ENCODE assay signal across 8 cellular contexts in genomic region chr20:21571841-21572690, GRCh38. TPM values are rescaled to one million over a fixed set of nuclear protein-coding genes. Genes with fewer than 3 reads are reported as not detected.
A peak's percentile ranks its signal among the peaks of the same experiment; 100 is the strongest.
DNase-seq lines count a peak whose midpoint lies in the region; ATAC-seq, FAIRE-seq and TF ChIP-seq lines count a peak whose summit lies in the region.

No MANE protein-coding gene starts in this region.

- intact Hi-C loops in HepG2 (cut with micrococcal nuclease; ENCODE audit: unreplicated experiment), result loop anchor here (1.0 to 5.0 kb wide), 4 partner anchors 42 to 735 kb away; no protein-coding TSS in a partner anchor

- peak; percentile 79 for TF ChIP-seq RAD21 in HepG2 (CRISPR knock-in tag; IDR thresholded peaks at IDR 0.05)

- H4K20me1 ChIP-seq in HepG2 (ENCODE audit: insufficient read depth, low read length), result no peaks in the 10 kb centered on the region

- no TSS peak for BruUV-seq in HepG2 (replicated peaks; lab: Mats Ljungman, UMichigan)

- 16% methylated on average over 15 of the region's 15 CpGs for WGBS in HepG2 (ENCODE audit: low lambda C conversion rate)

- no peaks in the 10 kb centered on the region for H3K9me3 ChIP-seq in HepG2 (ENCODE audit: low read length)

- H3K27me3 ChIP-seq in HepG2 (ENCODE audit: control insufficient read depth in 1 of 2, insufficient read depth in 2 of 2, low read length in 2 of 2), result peaks cover 4 to 37% of the 10 kb centered on the region in 2 experiments; a peak in 3 of 5 replicates

- no peak for TF ChIP-seq EP300 in HepG2 (IDR thresholded peaks at IDR 0.05; ENCODE audit: low read depth in 2 of 2, low read length in 2 of 2)
- no peak for TF ChIP-seq EP300 in HepG2 (CRISPR knock-in tag; IDR thresholded peaks at IDR 0.05; ENCODE audit: borderline replicate concordance)

- H2AFZ ChIP-seq in HepG2 (ENCODE audit: low read length), result no peak overlapping the region

- no peak overlapping the region for H3K9ac ChIP-seq in HepG2 (ENCODE audit: insufficient read depth, low read depth, low read length)

- DNase-seq in SIG-M5 treated with dmso at 0.1 percent for 504 hours (lab: John Stamatoyannopoulos, UW; ENCODE audit: unreplicated experiment) (peak; percentile 2), SIG-M5 (lab: John Stamatoyannopoulos, UW) (no peak), Kasumi-1 (lab: John Stamatoyannopoulos, UW) (peak; percentile 26 to 40), astrocyte of the hippocampus (ENCODE audit: low read depth, low spot score) (peak; percentile 9), HepG2 (ENCODE audit: low spot score) (peak; percentile 23)

- ATAC-seq in HepG2 (peak; percentile 48), GM19467 (IDR thresholded peaks at IDR 0.05; ENCODE audit: unreplicated experiment) (no peak), HG02610 (IDR thresholded peaks at IDR 0.05; ENCODE audit: unreplicated experiment) (no peak), GM18517 (IDR thresholded peaks at IDR 0.05; ENCODE audit: unreplicated experiment) (no peak)

- TF ChIP-seq CTCF in HepG2 (CRISPR knock-in tag; IDR thresholded peaks at IDR 0.05), result peak; percentile 86

- H3K4me1 ChIP-seq in HepG2 (ENCODE audit: insufficient read depth, low read length), result no peaks in the 10 kb centered on the region

- H3K4me2 ChIP-seq in HepG2 (ENCODE audit: low read depth, low read length), result no peak overlapping the region

- no peaks in the 10 kb centered on the region for H3K36me3 ChIP-seq in HepG2 (replicated peaks in 1 of 2; ENCODE audit: control insufficient read depth in 1 of 2, insufficient read depth in 2 of 2, low read length in 2 of 2)

- POLR2A ChIA-PET in HepG2 (lab: Yijun Ruan, JAX), result no interaction called here

- in situ Hi-C loops in HepG2 (cut with HindIII; ENCODE audit: extremely low pct_ligation_motif_present, low pct_unique_long_range_greater_than_20kb), result loop anchor here (5.0 kb wide), 1 partner anchor 45 kb away; no protein-coding TSS in a partner anchor

- peak; percentile 53 for FAIRE-seq in HepG2 (lab: Jason Lieb, UNC)

- no peak overlapping the region for H3K27ac ChIP-seq in HepG2 (ENCODE audit: extremely low read length, insufficient read depth, low read length)

- no peaks in the 10 kb centered on the region for H3K79me2 ChIP-seq in HepG2 (ENCODE audit: insufficient read depth, low read length)

- TF ChIP-seq POLR2A in HepG2 (IDR thresholded peaks at IDR 0.05; ENCODE audit: insufficient read depth in 1 of 2, low read depth in 2 of 2, low read length in 2 of 2), result no peak

- no peak overlapping the region for H3K4me3 ChIP-seq in HepG2 (replicated peaks in 1 of 3; ENCODE audit: insufficient read depth in 1 of 3, low read depth in 2 of 3, low read length in 3 of 3)

- CTCF ChIA-PET in HepG2 (lab: Yijun Ruan, JAX; ENCODE audit: low intra/inter-chr PET ratio, low total read pairs), result interaction anchor here (1.2 to 3.5 kb wide), 6 partner anchors 42 to 734 kb away, joined by 3 to 28 read pairs (median 10); no protein-coding TSS in a partner anchor

TF ChIP-seq in HepG2, 621 proteins besides CTCF, POLR2A, EP300 and RAD21 (continues in another document):
- TF ChIP-seq AKAP8 (CRISPR knock-in tag; IDR thresholded peaks at IDR 0.05), result no peak
- peak; percentile 71; the same call in 1 of the 2 replicates for TF ChIP-seq PITX1 (CRISPR knock-in tag; IDR thresholded peaks at IDR 0.05)
- TF ChIP-seq SMC3 (IDR thresholded peaks at IDR 0.05; ENCODE audit: low read length), result peak; percentile 70
- TF ChIP-seq TGIF2 (CRISPR knock-in tag; IDR thresholded peaks at IDR 0.05), result peak; percentile 52; the same call in 1 of the 2 replicates
- no peak for TF ChIP-seq MBNL3 (CRISPR knock-in tag; conservative IDR thresholded peaks at IDR 0.05)
- no peak for TF ChIP-seq ZUFSP (CRISPR knock-in tag; IDR thresholded peaks at IDR 0.05; ENCODE audit: borderline replicate concordance)
- no peak for TF ChIP-seq NCOR1 (IDR thresholded peaks at IDR 0.05; ENCODE audit: borderline replicate concordance, low read length)
- no peak for TF ChIP-seq KMT2B (CRISPR knock-in tag; IDR thresholded peaks at IDR 0.05)
- peak; percentile 54 for TF ChIP-seq PTBP1 (IDR thresholded peaks at IDR 0.05; ENCODE audit: low read depth, low read length, poor library complexity, severe bottlenecking)
- TF ChIP-seq, protein P1, sequence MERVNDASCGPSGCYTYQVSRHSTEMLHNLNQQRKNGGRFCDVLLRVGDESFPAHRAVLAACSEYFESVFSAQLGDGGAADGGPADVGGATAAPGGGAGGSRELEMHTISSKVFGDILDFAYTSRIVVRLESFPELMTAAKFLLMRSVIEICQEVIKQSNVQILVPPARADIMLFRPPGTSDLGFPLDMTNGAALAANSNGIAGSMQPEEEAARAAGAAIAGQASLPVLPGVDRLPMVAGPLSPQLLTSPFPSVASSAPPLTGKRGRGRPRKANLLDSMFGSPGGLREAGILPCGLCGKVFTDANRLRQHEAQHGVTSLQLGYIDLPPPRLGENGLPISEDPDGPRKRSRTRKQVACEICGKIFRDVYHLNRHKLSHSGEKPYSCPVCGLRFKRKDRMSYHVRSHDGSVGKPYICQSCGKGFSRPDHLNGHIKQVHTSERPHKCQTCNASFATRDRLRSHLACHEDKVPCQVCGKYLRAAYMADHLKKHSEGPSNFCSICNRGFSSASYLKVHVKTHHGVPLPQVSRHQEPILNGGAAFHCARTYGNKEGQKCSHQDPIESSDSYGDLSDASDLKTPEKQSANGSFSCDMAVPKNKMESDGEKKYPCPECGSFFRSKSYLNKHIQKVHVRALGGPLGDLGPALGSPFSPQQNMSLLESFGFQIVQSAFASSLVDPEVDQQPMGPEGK (CRISPR knock-in tag; IDR thresholded peaks at IDR 0.05), result peak; percentile 96
- TF ChIP-seq, protein P2, sequence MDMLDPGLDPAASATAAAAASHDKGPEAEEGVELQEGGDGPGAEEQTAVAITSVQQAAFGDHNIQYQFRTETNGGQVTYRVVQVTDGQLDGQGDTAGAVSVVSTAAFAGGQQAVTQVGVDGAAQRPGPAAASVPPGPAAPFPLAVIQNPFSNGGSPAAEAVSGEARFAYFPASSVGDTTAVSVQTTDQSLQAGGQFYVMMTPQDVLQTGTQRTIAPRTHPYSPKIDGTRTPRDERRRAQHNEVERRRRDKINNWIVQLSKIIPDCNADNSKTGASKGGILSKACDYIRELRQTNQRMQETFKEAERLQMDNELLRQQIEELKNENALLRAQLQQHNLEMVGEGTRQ (IDR thresholded peaks at IDR 0.05; ENCODE audit: low read depth, low read length), result no peak
- TF ChIP-seq, protein P2 (CRISPR knock-in tag; IDR thresholded peaks at IDR 0.05; ENCODE audit: borderline replicate concordance), result no peak
- TF ChIP-seq ZNF678 (CRISPR knock-in tag; IDR thresholded peaks at IDR 0.05), result no peak
- 0 out of 2 replicates have a peak, but pooled peaks have one; percentile 24 for TF ChIP-seq ZNF891 (CRISPR knock-in tag; IDR thresholded peaks at IDR 0.05)
- peak; percentile 85 for TF ChIP-seq STAG1 (CRISPR knock-in tag; IDR thresholded peaks at IDR 0.05)
- TF ChIP-seq KDM2A (CRISPR knock-in tag; IDR thresholded peaks at IDR 0.05; ENCODE audit: borderline replicate concordance, low read depth), result no peak
- no peak for TF ChIP-seq ZNF282 (IDR thresholded peaks at IDR 0.05; ENCODE audit: partially characterized antibody)
- TF ChIP-seq PAWR (CRISPR knock-in tag; IDR thresholded peaks at IDR 0.05; ENCODE audit: borderline replicate concordance), result no peak
- no peak for TF ChIP-seq ZMYM2 (CRISPR knock-in tag; IDR thresholded peaks at IDR 0.05)

RNA-seq across cellular contexts. Expression of gene NKX2-2, which starts 58.2 kb away (rescaled TPM):
- not detected in 2 replicates for total RNA-seq in HepG2 (2016; rRNA removed; fragmentation: Illumina TruSeq; extraction: Trizol)
- total RNA-seq in HepG2 (2016; cell fraction: cytosol; rRNA removed; fragmentation: Illumina TruSeq; extraction: Trizol; ENCODE audit: low read depth), result not detected in 2 replicates
- not detected in 2 replicates for total RNA-seq in HepG2 (2016; cell fraction: insoluble cytoplasmic fraction; rRNA removed; fragmentation: Illumina TruSeq; extraction: Trizol)
- total RNA-seq in HepG2 (2016; cell fraction: membrane; rRNA removed; fragmentation: Illumina TruSeq; extraction: Trizol), result not detected in 2 replicates
- total RNA-seq in HepG2 (2016; cell fraction: nucleus; rRNA removed; fragmentation: Illumina TruSeq; extraction: Trizol), result not detected in 2 replicates
- polyA plus RNA-seq in HepG2 (2011; rRNA removed), result not detected in 2 replicates
- not detected in 2 replicates for polyA plus RNA-seq in HepG2 (2011; cell fraction: cytosol; rRNA removed)
- not detected in 2 replicates for polyA plus RNA-seq in HepG2 (2011; cell fraction: nucleus; rRNA removed)
- polyA plus RNA-seq in HepG2 (2012), result not detected in 2 replicates
- polyA plus RNA-seq in HepG2 (2016; cell fraction: cytosol; fragmentation: Illumina TruSeq; extraction: Trizol; ENCODE audit: low read depth), result not detected in 2 replicates
- polyA plus RNA-seq in HepG2 (2016; cell fraction: insoluble cytoplasmic fraction; fragmentation: Illumina TruSeq; extraction: Trizol; ENCODE audit: low read depth), result not detected in 2 replicates
- polyA plus RNA-seq in HepG2 (2016; cell fraction: membrane; fragmentation: Illumina TruSeq; extraction: Trizol; ENCODE audit: low read depth), result not detected in 2 replicates
- polyA plus RNA-seq in HepG2 (2016; cell fraction: nucleus; fragmentation: Illumina TruSeq; extraction: Trizol; ENCODE audit: insufficient read depth, low read depth), result not detected in 2 replicates
- not detected in 2 replicates for polyA minus RNA-seq in HepG2 (2011; rRNA and poly(A)+ RNA removed; ENCODE audit: low replicate concordance)
- not detected in 2 replicates for polyA minus RNA-seq in HepG2 (2011; cell fraction: cytosol; rRNA and poly(A)+ RNA removed)
- polyA minus RNA-seq in HepG2 (2011; cell fraction: nucleus; rRNA and poly(A)+ RNA removed), result not detected in 2 replicates
